ENCODE assay signal across 14 cellular contexts in genomic region chr16:87762620-87763019, GRCh38. TPM values are rescaled to one million over a fixed set of nuclear protein-coding genes. Genes with fewer than 3 reads are reported as not detected.
A peak's percentile ranks its signal among the peaks of the same experiment; 100 is the strongest.
DNase-seq lines count a peak whose midpoint lies in the region; ATAC-seq, FAIRE-seq and TF ChIP-seq lines count a peak whose summit lies in the region.
"Had no signal": no experiment of that assay in that cellular context is flagged by ENCODE, and none has a peak within 500 bp of the region (broad histone marks: within the 10 kb centered on the region; RNA-seq: fewer than 3 reads in every experiment).

No MANE protein-coding gene starts in this region.

- H3K9me3 ChIP-seq in CD8-positive, alpha-beta T cell (ENCODE audit: low read length) = no peaks in the 10 kb centered on the region
- no peaks in the 10 kb centered on the region for H3K9me3 ChIP-seq in T-helper 17 cell (ENCODE audit: control insufficient read depth, low read length, poor library complexity, severe bottlenecking)
- no peaks in the 10 kb centered on the region for H3K9me3 ChIP-seq in mucosa of descending colon
- H3K9me3 ChIP-seq in Karpas-422 (ENCODE audit: low read length) = no peaks in the 10 kb centered on the region
- H3K9me3 ChIP-seq: heart left ventricle had no signal

- H3K9me3 Mint-ChIP-seq in CD8-positive, alpha-beta T cell = no peaks in the 10 kb centered on the region

- peaks cover 46% of the 10 kb centered on the region for H3K4me1 ChIP-seq in CD8-positive, alpha-beta T cell (ENCODE audit: insufficient read depth, low read length)
- H3K4me1 ChIP-seq in mucosa of descending colon (ENCODE audit: low read depth) = peaks cover 12% of the 10 kb centered on the region
- peaks cover 17% of the 10 kb centered on the region for H3K4me1 ChIP-seq in Karpas-422 (ENCODE audit: low read length)

- FAIRE-seq in frontal cortex (lab: Jason Lieb, UNC) = no peak

- no peak for DNase-seq in CD8-positive, alpha-beta T cell
- DNase-seq in T-helper 17 cell = no peak
- DNase-seq in mucosa of descending colon = peak in 2 of 3 donors; percentile 25 to 69
- no peak for DNase-seq in frontal cortex (ENCODE audit: low spot score in 2 of 2)
- no peak for DNase-seq in germinal center (ENCODE audit: low spot score)
- no peak for DNase-seq in Karpas-422
- DNase-seq: AML-193, HCEC 1CT, heart left ventricle, MM.1S, right cardiac atrium had no signal

- H3K27me3 Mint-ChIP-seq in CD8-positive, alpha-beta T cell (ENCODE audit: low read depth) = no peaks in the 10 kb centered on the region
- no peaks in the 10 kb centered on the region for H3K27me3 Mint-ChIP-seq in T-helper 17 cell

- peaks cover 52% of the 10 kb centered on the region for H3K4me1 Mint-ChIP-seq in CD8-positive, alpha-beta T cell (ENCODE audit: low read depth)
- H3K4me1 Mint-ChIP-seq in T-helper 17 cell = peaks cover 29% of the 10 kb centered on the region

- H3K9ac ChIP-seq in Karpas-422 (ENCODE audit: low read length) = no peak overlapping the region

- TF ChIP-seq CTCF in C4-2B (conservative IDR thresholded peaks at IDR 0.05) = no peak
- no peak for TF ChIP-seq CTCF in CD8-positive, alpha-beta T cell (IDR thresholded peaks at IDR 0.05)
- TF ChIP-seq CTCF in mucosa of descending colon (IDR thresholded peaks at IDR 0.05) = no peak

- H3K4me3 Mint-ChIP-seq in CD8-positive, alpha-beta T cell = peak overlapping the region; percentile 53
- H3K4me3 Mint-ChIP-seq in T-helper 17 cell = no peak overlapping the region

- ATAC-seq in CD8-positive, alpha-beta T cell = no peak
- ATAC-seq in T-helper 17 cell = no peak
- peak; percentile 84 for ATAC-seq in mucosa of descending colon
- ATAC-seq: heart left ventricle, right cardiac atrium had no signal

- H2AFZ ChIP-seq in Karpas-422 (ENCODE audit: low read length) = no peak overlapping the region

- peaks cover 48% of the 10 kb centered on the region for H3K79me2 ChIP-seq in Karpas-422 (ENCODE audit: low read length)

- H3K36me3 ChIP-seq in CD8-positive, alpha-beta T cell (ENCODE audit: insufficient read depth, low read length) = peaks cover 34% of the 10 kb centered on the region
- H3K36me3 ChIP-seq in mucosa of descending colon (ENCODE audit: low read depth) (no peaks in the 10 kb centered on the region), Karpas-422 (ENCODE audit: insufficient read depth, low read length) (peaks cover 12% of the 10 kb centered on the region)

- H3K36me3 Mint-ChIP-seq in CD8-positive, alpha-beta T cell = peaks cover 58% of the 10 kb centered on the region
- peaks cover 6% of the 10 kb centered on the region for H3K36me3 Mint-ChIP-seq in T-helper 17 cell (ENCODE audit: low read depth)

- H3K4me3 ChIP-seq in CD8-positive, alpha-beta T cell (ENCODE audit: low read depth, low read length) = no peak overlapping the region
- no peak overlapping the region for H3K4me3 ChIP-seq in mucosa of descending colon
- no peak overlapping the region for H3K4me3 ChIP-seq in Karpas-422 (ENCODE audit: low read length)
- H3K4me3 ChIP-seq: cardiac muscle cell, heart left ventricle, SJSA1 had no signal

- intact Hi-C loops in CD8-positive, alpha-beta T cell (cut with DNase I, micrococcal nuclease) = loop anchor here (5.0 to 10.0 kb wide), 2 partner anchors 942 to 1095 kb away; partner anchors contain the start of genes CTU2 (in 1 of the 2), GALNS (in 1 of the 2), RNF166 (in 1 of the 2) and TRAPPC2L (in 1 of the 2)
- intact Hi-C loops in mucosa of descending colon (cut with DNase I, micrococcal nuclease) = no loop called here

- peak overlapping the region; percentile 90 for H3K27ac Mint-ChIP-seq in CD8-positive, alpha-beta T cell
- peak overlapping the region; percentile 66 for H3K27ac Mint-ChIP-seq in T-helper 17 cell

- POLR2A ChIA-PET in CD8-positive, alpha-beta T cell (lab: Charles Lee) = no interaction called here

- no peaks in the 10 kb centered on the region for H3K9me2 ChIP-seq in Karpas-422 (replicated peaks; ENCODE audit: insufficient read depth, low read length)

- no peak overlapping the region for H3K4me2 ChIP-seq in Karpas-422 (ENCODE audit: low read depth, low read length, poor library complexity, severe bottlenecking)

- peaks cover 13% of the 10 kb centered on the region for H4K20me1 ChIP-seq in Karpas-422 (ENCODE audit: insufficient read depth, low read depth, low read length)

- H3K27me3 ChIP-seq in CD8-positive, alpha-beta T cell (ENCODE audit: insufficient read depth, low read length) = no peaks in the 10 kb centered on the region
- H3K27me3 ChIP-seq in Karpas-422 (ENCODE audit: low read length) = no peaks in the 10 kb centered on the region
- H3K27me3 ChIP-seq: cardiac muscle cell, heart left ventricle, SJSA1 had no signal

- H3K27ac ChIP-seq in C4-2B (peak overlapping the region; percentile 39), Karpas-422 (ENCODE audit: low read length) (no peak overlapping the region)
- peak overlapping the region; percentile 36 for H3K27ac ChIP-seq in CD8-positive, alpha-beta T cell (ENCODE audit: low read depth, low read length)
- H3K27ac ChIP-seq: cardiac muscle cell, heart left ventricle, SJSA1 had no signal

- CTCF ChIA-PET in CD8-positive, alpha-beta T cell (lab: Charles Lee) = interaction anchor here (1.5 to 9.3 kb wide), 2 partner anchors 18 to 126 kb away, joined by 5 to 71 read pairs; no protein-coding TSS in a partner anchor

RNA-seq across cellular contexts. Expression of gene KLHDC4, which starts 3.2 kb away (rescaled TPM):
- total RNA-seq in CD8-positive, alpha-beta T cell = 10 to 100 TPM; 74.0 to 81.6 TPM
- 10 to 100 TPM; 67.7 to 93.3 TPM for total RNA-seq in T-helper 17 cell
- total RNA-seq in mucosa of descending colon = 10 to 100 TPM; 41.6 to 67.7 (median 46.4) TPM
- 19.2 TPM for total RNA-seq in frontal cortex
- total RNA-seq in Karpas-422 (2014; rRNA removed; shearing (Covaris generic); ENCODE audit: low replicate concordance) = 21.1 and 30.1 TPM in 2 replicates

Comparison
In these comparisons a context has a peak if more than half of its experiments do, and no peak if none do; other contexts are left out.
1. DNase-seq: peak in mucosa of descending colon (2 of 3); none in CD8-positive, alpha-beta T cell (0 of 7), T-helper 17 cell (0 of 3), frontal cortex (0 of 2), germinal center (single experiment) and Karpas-422 (single experiment).
2. intact Hi-C loops: an anchor here in CD8-positive, alpha-beta T cell (5.0 to 10.0 kb wide); none called in mucosa of descending colon.